Comparison of ENCODE assay signal across 1 cellular context in genomic region chr10:77798940-77799339, GRCh38.
TF ChIP-seq lines count a peak whose summit lies in the region.

No MANE protein-coding gene starts in this region.

TF ChIP-seq in WTC11, 78 proteins besides CTCF, POLR2A, EP300 and RAD21 (continued from another document):
- TF ChIP-seq USF1 (CRISPR knock-in tag; IDR thresholded peaks at IDR 0.05) (no peak), MLX (CRISPR knock-in tag; IDR thresholded peaks at IDR 0.05) (no peak), FOXP4 (CRISPR knock-in tag; IDR thresholded peaks at IDR 0.05) (no peak), CBFB (CRISPR knock-in tag; IDR thresholded peaks at IDR 0.05; ENCODE audit: low read depth) (no peak), ETV6 (CRISPR knock-in tag; IDR thresholded peaks at IDR 0.05) (no peak), ZNF416 (CRISPR knock-in tag; IDR thresholded peaks at IDR 0.05) (no peak)
- TF ChIP-seq, protein P1, sequence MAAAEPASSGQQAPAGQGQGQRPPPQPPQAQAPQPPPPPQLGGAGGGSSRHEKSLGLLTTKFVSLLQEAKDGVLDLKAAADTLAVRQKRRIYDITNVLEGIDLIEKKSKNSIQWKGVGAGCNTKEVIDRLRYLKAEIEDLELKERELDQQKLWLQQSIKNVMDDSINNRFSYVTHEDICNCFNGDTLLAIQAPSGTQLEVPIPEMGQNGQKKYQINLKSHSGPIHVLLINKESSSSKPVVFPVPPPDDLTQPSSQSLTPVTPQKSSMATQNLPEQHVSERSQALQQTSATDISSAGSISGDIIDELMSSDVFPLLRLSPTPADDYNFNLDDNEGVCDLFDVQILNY (CRISPR knock-in tag; IDR thresholded peaks at IDR 0.05): no peak
